In genomic region chr11:90218606-90219005, GRCh38 we compare ENCODE assay signal across 15 cellular contexts. TPM values are rescaled to one million over a fixed set of nuclear protein-coding genes. Genes with fewer than 3 reads are reported as not detected.
DNase-seq lines count a peak whose midpoint lies in the region; ATAC-seq and TF ChIP-seq lines count a peak whose summit lies in the region.
"Had no signal": no experiment of that assay in that cellular context is flagged by ENCODE, and none has a peak within 500 bp of the region (broad histone marks: within the 10 kb centered on the region; RNA-seq: fewer than 3 reads in every experiment).

No MANE protein-coding gene starts in this region.

- POLR2A ChIA-PET in MCF 10A (lab: Yijun Ruan, JAX): no interaction called here

- H3K4me1 Mint-ChIP-seq in MCF 10A (ENCODE audit: insufficient read depth, unreplicated experiment) (peaks cover 34% of the 10 kb centered on the region), endodermal cell (peaks cover 19% of the 10 kb centered on the region)
- peaks cover 48% of the 10 kb centered on the region for H3K4me1 Mint-ChIP-seq in stimulated activated effector memory CD8-positive, alpha-beta T cell treated with anti-CD3 and anti-CD28 coated beads, Interleukin-12 subunit alpha, Interleukin-12 subunit beta, amount 100 ng/mL, for 72 hours

- dilution Hi-C loops in mammary epithelial cell (cut with HindIII; ENCODE audit: low sequenced_read_pairs): no loop called here

- intact Hi-C loops in MCF 10A (cut with micrococcal nuclease) (no loop called here), mammary epithelial cell (cut with micrococcal nuclease) (no loop called here)

- H3K9ac ChIP-seq in mammary epithelial cell (ENCODE audit: insufficient read depth, low read length) (no peak overlapping the region), endodermal cell (ENCODE audit: extremely low read depth, low read length, poor library complexity, severe bottlenecking) (no peak overlapping the region)

- H3K27ac Mint-ChIP-seq in MCF 10A (ENCODE audit: low read depth, unreplicated experiment) (no peak overlapping the region), endodermal cell (no peak overlapping the region)
- H3K27ac Mint-ChIP-seq in stimulated activated effector memory CD8-positive, alpha-beta T cell treated with anti-CD3 and anti-CD28 coated beads, Interleukin-12 subunit alpha, Interleukin-12 subunit beta, amount 100 ng/mL, for 72 hours: peak overlapping the region; percentile 43
- H3K27ac Mint-ChIP-seq: progenitor cell of endocrine pancreas had no signal

- peaks cover 8% of the 10 kb centered on the region for H4K20me1 ChIP-seq in mammary epithelial cell (ENCODE audit: insufficient read depth, low read length)

- H2AFZ ChIP-seq in mammary epithelial cell (ENCODE audit: low read depth, low read length): no peak overlapping the region

- ATAC-seq in stimulated activated effector memory CD8-positive, alpha-beta T cell treated with anti-CD3 and anti-CD28 coated beads, Interleukin-12 subunit alpha, Interleukin-12 subunit beta, amount 100 ng/mL, for 72 hours: no peak
- ATAC-seq in HG03469 (IDR thresholded peaks at IDR 0.05; ENCODE audit: unreplicated experiment) (no peak), GM19395 (IDR thresholded peaks at IDR 0.05; ENCODE audit: unreplicated experiment) (no peak)
- ATAC-seq: gastroesophageal sphincter had no signal

- no peak overlapping the region for H3K4me2 ChIP-seq in mammary epithelial cell (ENCODE audit: insufficient read depth, low read depth, low read length)

- BruUV-seq in MCF 10A (replicated peaks; lab: Mats Ljungman, UMichigan) (no TSS peak), mammary epithelial cell (replicated peaks; lab: Mats Ljungman, UMichigan) (no TSS peak)

- peaks cover 25% of the 10 kb centered on the region for H3K4me1 ChIP-seq in mammary epithelial cell (ENCODE audit: insufficient read depth, low read length)
- peaks cover 4% of the 10 kb centered on the region for H3K4me1 ChIP-seq in endodermal cell (ENCODE audit: control insufficient read depth, insufficient read depth, low read length)

- H3K36me3 ChIP-seq in mammary epithelial cell (ENCODE audit: insufficient read depth, low read length) (peaks cover 11% of the 10 kb centered on the region), endodermal cell (ENCODE audit: control insufficient read depth, insufficient read depth, low read length) (peaks cover 53% of the 10 kb centered on the region)

- DNase-seq in MCF 10A (ENCODE audit: unreplicated experiment): peak; percentile 35
- DNase-seq in mammary epithelial cell: no peak
- peak; percentile 19 for DNase-seq in NB4 (ENCODE audit: low read depth)
- DNase-seq in endodermal cell: peak; percentile 69
- no peak for DNase-seq in stimulated activated effector memory CD8-positive, alpha-beta T cell treated with anti-CD3 and anti-CD28 coated beads, Interleukin-12 subunit alpha, Interleukin-12 subunit beta, amount 100 ng/mL, for 72 hours (ENCODE audit: low spot score in 2 of 2)
- no peak for DNase-seq in G401 (ENCODE audit: low spot score)
- DNase-seq: activated CD4-positive, alpha-beta T cell treated with anti-CD3 and anti-CD28 coated beads for 4 hours; kidney glomerular epithelial cell; NCI-H2171; SW 1271 had no signal

- WGBS in mammary epithelial cell (ENCODE audit: low coverage, missing lambda C conversion rate): 100% methylated on average over 2 of the region's 2 CpGs
- 88% methylated on average over 2 of the region's 2 CpGs; no CpG with 5 or more reads in 1 of the 2 experiments for WGBS in endodermal cell (ENCODE audit: insufficient coverage in 1 of 2, insufficient read length in 1 of 2), 2 experiments

- no peak overlapping the region for H3K4me3 Mint-ChIP-seq in MCF 10A (ENCODE audit: unreplicated experiment)
- no peak overlapping the region for H3K4me3 Mint-ChIP-seq in endodermal cell
- no peak overlapping the region for H3K4me3 Mint-ChIP-seq in stimulated activated effector memory CD8-positive, alpha-beta T cell treated with anti-CD3 and anti-CD28 coated beads, Interleukin-12 subunit alpha, Interleukin-12 subunit beta, amount 100 ng/mL, for 72 hours

- CTCF ChIA-PET in MCF 10A (lab: Yijun Ruan, JAX): interaction anchor here (0.7 kb wide), 1 partner anchor 599 kb away, joined by 3 read pairs; no protein-coding TSS in a partner anchor
- CTCF ChIA-PET in mammary epithelial cell (lab: Charles Lee; ENCODE audit: low non-redundant PET): no interaction called here

- TF ChIP-seq CTCF in MCF 10A (IDR thresholded peaks at IDR 0.05; ENCODE audit: unreplicated experiment) (no peak), mammary epithelial cell (conservative IDR thresholded peaks at IDR 0.05 in 1 of 2, IDR thresholded peaks at IDR 0.05 in 1 of 2; ENCODE audit: extremely low read depth in 1 of 2, insufficient read depth in 1 of 2, low read depth in 1 of 2, low read length in 2 of 2) (no peak), NB4 (IDR thresholded peaks at IDR 0.05; ENCODE audit: low read depth, low read length) (no peak), endodermal cell (conservative IDR thresholded peaks at IDR 0.05) (no peak)

- peaks cover 96% of the 10 kb centered on the region for H3K79me2 ChIP-seq in mammary epithelial cell (ENCODE audit: insufficient read depth, low read length)

- H3K27me3 ChIP-seq in mammary epithelial cell (ENCODE audit: insufficient read depth, low read length): no peaks in the 10 kb centered on the region
- H3K27me3 ChIP-seq in endodermal cell (ENCODE audit: control insufficient read depth, insufficient read depth, low read length, poor library complexity, severe bottlenecking): no peaks in the 10 kb centered on the region
- H3K27me3 ChIP-seq: cardiac muscle cell, gastroesophageal sphincter had no signal

- no peaks in the 10 kb centered on the region for H3K27me3 Mint-ChIP-seq in MCF 10A (ENCODE audit: insufficient read depth, unreplicated experiment)
- no peaks in the 10 kb centered on the region for H3K27me3 Mint-ChIP-seq in endodermal cell (ENCODE audit: insufficient read depth)
- H3K27me3 Mint-ChIP-seq: progenitor cell of endocrine pancreas had no signal

- TF ChIP-seq POLR2A in NB4 (IDR thresholded peaks at IDR 0.05; ENCODE audit: extremely low read depth, insufficient read length): no peak

- in situ Hi-C loops in mammary epithelial cell (cut with MboI; ENCODE audit: low sequenced_read_pairs in 2 of 2): no loop called here
- in situ Hi-C loops in G401 (cut with HindIII; ENCODE audit: low sequenced_read_pairs): no loop called here

- peaks cover 27% of the 10 kb centered on the region for H3K36me3 Mint-ChIP-seq in MCF 10A (ENCODE audit: insufficient read depth, unreplicated experiment)
- H3K36me3 Mint-ChIP-seq in endodermal cell (ENCODE audit: low read depth): peaks cover 26% of the 10 kb centered on the region
- H3K36me3 Mint-ChIP-seq in stimulated activated effector memory CD8-positive, alpha-beta T cell treated with anti-CD3 and anti-CD28 coated beads, Interleukin-12 subunit alpha, Interleukin-12 subunit beta, amount 100 ng/mL, for 72 hours: peaks cover 78% of the 10 kb centered on the region

- H3K4me3 ChIP-seq in mammary epithelial cell (replicated peaks in 1 of 3; ENCODE audit: insufficient read depth in 1 of 3, low read depth in 2 of 3, low read length in 3 of 3) (no peak overlapping the region), NB4 (ENCODE audit: low read depth, low read length) (peak overlapping the region; percentile 24), endodermal cell (ENCODE audit: low read length) (no peak overlapping the region)
- H3K4me3 ChIP-seq: cardiac muscle cell, gastroesophageal sphincter had no signal

- no peaks in the 10 kb centered on the region for H3K9me3 Mint-ChIP-seq in MCF 10A (ENCODE audit: unreplicated experiment)
- peaks cover 16% of the 10 kb centered on the region for H3K9me3 Mint-ChIP-seq in endodermal cell
- no peaks in the 10 kb centered on the region for H3K9me3 Mint-ChIP-seq in stimulated activated effector memory CD8-positive, alpha-beta T cell treated with anti-CD3 and anti-CD28 coated beads, Interleukin-12 subunit alpha, Interleukin-12 subunit beta, amount 100 ng/mL, for 72 hours

- no peak overlapping the region for H3K27ac ChIP-seq in mammary epithelial cell (ENCODE audit: insufficient read depth, low read depth, low read length)
- H3K27ac ChIP-seq in endodermal cell (ENCODE audit: low read depth, low read length): no peak overlapping the region
- H3K27ac ChIP-seq: cardiac muscle cell, gastroesophageal sphincter had no signal

- H3K9me3 ChIP-seq in mammary epithelial cell (replicated peaks; ENCODE audit: insufficient read depth, low read length): no peaks in the 10 kb centered on the region
- H3K9me3 ChIP-seq in endodermal cell (ENCODE audit: control insufficient read depth, low read length): peaks cover 21% of the 10 kb centered on the region
- H3K9me3 ChIP-seq: gastroesophageal sphincter had no signal

RNA-seq across cellular contexts. Expression of gene CHORDC1, which starts 4.2 kb away (rescaled TPM):
- total RNA-seq in MCF 10A (2022) (47.7 and 62.0 TPM in 2 replicates), mammary epithelial cell (10 to 100 TPM; 22.2 to 42.5 TPM), endodermal cell (10 to 100 TPM; 54.6 to 56.9 TPM)
- polyA plus RNA-seq in mammary epithelial cell: 30.9 TPM
- 63.4 TPM for polyA minus RNA-seq in mammary epithelial cell
- polyA plus RNA-seq in endodermal cell (2013, experiment 1 of 2): 41.2 TPM
- polyA plus RNA-seq in endodermal cell (2013, experiment 2 of 2): 35.7 TPM
- total RNA-seq in G401 (2014; rRNA removed; shearing (Covaris generic)): 48.9 and 91.7 TPM in 2 replicates

Comparison
In these comparisons a context has a peak if more than half of its experiments do, and no peak if none do; other contexts are left out.
1. DNase-seq: peak in MCF 10A (single experiment), NB4 (single experiment) and endodermal cell (single experiment); none in mammary epithelial cell (single experiment), stimulated activated effector memory CD8-positive, alpha-beta T cell treated with anti-CD3 and anti-CD28 coated beads, Interleukin-12 subunit alpha, Interleukin-12 subunit beta, amount 100 ng/mL, for 72 hours (0 of 2) and G401 (single experiment).